ENCODE assay signal across 1 cellular context in genomic region chr1:244652699-244653438, GRCh38.
TF ChIP-seq lines count a peak whose summit lies in the region.

Gene DESI2, plus strand, starts transcription at chr1:244653126. Its CDS starts 188 bp downstream, at chr1:244653314.

TF ChIP-seq in K562, 482 proteins besides CTCF, POLR2A, EP300 and RAD21 (continued from another document and continues in another):
- TF ChIP-seq GTF3C2 (IDR thresholded peaks at IDR 0.05; ENCODE audit: borderline replicate concordance, extremely low read depth, insufficient read length) = no peak
- peak; percentile 34; the same call in 1 of the 2 replicates for TF ChIP-seq SOX6 (IDR thresholded peaks at IDR 0.05)
- TF ChIP-seq MXD1 (CRISPR knock-in tag; IDR thresholded peaks at IDR 0.05; ENCODE audit: borderline replicate concordance, poor library complexity, severe bottlenecking) = no peak
- TF ChIP-seq NR2F6 (CRISPR knock-in tag; IDR thresholded peaks at IDR 0.05) = 0 out of 2 replicates have a peak, but pooled peaks have one; percentile 58
- 0 out of 2 replicates have a peak, but pooled peaks have one; percentile 48 for TF ChIP-seq ATF4 (CRISPR knock-in tag; IDR thresholded peaks at IDR 0.05)
- no peak for TF ChIP-seq ZKSCAN8 (CRISPR knock-in tag; IDR thresholded peaks at IDR 0.05)
- TF ChIP-seq CBX2 (IDR thresholded peaks at IDR 0.05; ENCODE audit: insufficient read depth, low read length, poor library complexity, severe bottlenecking) = no peak
- 0 out of 2 replicates have a peak, but pooled peaks have one; percentile 28 for TF ChIP-seq ZNF589 (CRISPR knock-in tag; IDR thresholded peaks at IDR 0.05; ENCODE audit: low read depth)
- TF ChIP-seq SETDB1 (IDR thresholded peaks at IDR 0.05; ENCODE audit: low read length) = no peak
- no peak for TF ChIP-seq SRSF3 (IDR thresholded peaks at IDR 0.05; ENCODE audit: insufficient read depth, low read length)
- TF ChIP-seq XRCC3 (IDR thresholded peaks at IDR 0.05) = no peak
- TF ChIP-seq C11orf30 (IDR thresholded peaks at IDR 0.05; ENCODE audit: low read depth) = no peak
- TF ChIP-seq SIN3B (IDR thresholded peaks at IDR 0.05; ENCODE audit: low read depth) = peak; percentile 76
- TF ChIP-seq ZBED1 (IDR thresholded peaks at IDR 0.05) = peak; percentile 90
- TF ChIP-seq KAT2B (IDR thresholded peaks at IDR 0.05; ENCODE audit: low read depth, low read length) = peak; percentile 78
- no peak for TF ChIP-seq CBFB (CRISPR knock-in tag; IDR thresholded peaks at IDR 0.05)
- TF ChIP-seq ADNP (tag; IDR thresholded peaks at IDR 0.05) = no peak
- TF ChIP-seq ZNF395 (CRISPR knock-in tag; IDR thresholded peaks at IDR 0.05) = peak; percentile 82; the same call in 1 of the 2 replicates
- TF ChIP-seq TFE3 (CRISPR knock-in tag; IDR thresholded peaks at IDR 0.05) = no peak; the same call in 1 of the 2 replicates
- TF ChIP-seq UBTF (IDR thresholded peaks at IDR 0.05; ENCODE audit: borderline replicate concordance in 1 of 2, low read depth in 2 of 2, low read length in 2 of 2) = peak; percentile 79 to 81
- TF ChIP-seq JUNB (CRISPR knock-in tag; conservative IDR thresholded peaks at IDR 0.05) = no peak
- TF ChIP-seq ZNF212 (CRISPR knock-in tag; IDR thresholded peaks at IDR 0.05) = 0 out of 2 replicates have a peak, but pooled peaks have one; percentile 49
- no peak for TF ChIP-seq SFPQ (IDR thresholded peaks at IDR 0.05; ENCODE audit: low read depth, low read length)
- no peak for TF ChIP-seq XRCC5 (IDR thresholded peaks at IDR 0.05; ENCODE audit: low read depth, low read length)
- TF ChIP-seq ZNF197 (CRISPR knock-in tag; IDR thresholded peaks at IDR 0.05; ENCODE audit: low read depth) = no peak; the same call in 1 of the 2 replicates
- no peak for TF ChIP-seq ZNF764 (CRISPR knock-in tag; IDR thresholded peaks at IDR 0.05; ENCODE audit: low read depth)
- TF ChIP-seq ZNF316 (IDR thresholded peaks at IDR 0.05) = no peak
- TF ChIP-seq IRF1 (CRISPR knock-in tag; IDR thresholded peaks at IDR 0.05; ENCODE audit: borderline replicate concordance) = no peak
- TF ChIP-seq TEAD1 (CRISPR knock-in tag; IDR thresholded peaks at IDR 0.05) = peak in 1 of 2 experiments; percentile 14; a peak in 1 of 4 replicates
- 0 out of 2 replicates have a peak, but pooled peaks have one; percentile 23 for TF ChIP-seq HDAC2 (IDR thresholded peaks at IDR 0.05)
- no peak for TF ChIP-seq SRSF1 (IDR thresholded peaks at IDR 0.05; ENCODE audit: low read depth, low read length)
- peak; percentile 60 to 96 for TF ChIP-seq MAZ (CRISPR knock-in tag; conservative IDR thresholded peaks at IDR 0.05 in 1 of 2, IDR thresholded peaks at IDR 0.05 in 1 of 2)
- TF ChIP-seq AFF1 (IDR thresholded peaks at IDR 0.05; ENCODE audit: low read depth in 1 of 2, partially characterized antibody in 2 of 2) = peak in 1 of 2 experiments; percentile 97
- no peak for TF ChIP-seq ZNF184 (CRISPR knock-in tag; IDR thresholded peaks at IDR 0.05)
- TF ChIP-seq ZNF133 (CRISPR knock-in tag; IDR thresholded peaks at IDR 0.05) = no peak
- 0 out of 2 replicates have a peak, but pooled peaks have one; percentile 45 for TF ChIP-seq ZNF592 (IDR thresholded peaks at IDR 0.05)
- TF ChIP-seq CBFA2T2 (conservative IDR thresholded peaks at IDR 0.05) = no peak
- TF ChIP-seq TCF7 (IDR thresholded peaks at IDR 0.05; ENCODE audit: borderline replicate concordance) = peak; percentile 60; the same call in 1 of the 2 replicates
